In genomic region chr12:20555771-20556170, GRCh38 we compare ENCODE assay signal across 25 cellular contexts.
"Had no signal": no experiment of that assay in that cellular context is flagged by ENCODE, and none has a peak within 500 bp of the region (broad histone marks: within the 10 kb centered on the region; RNA-seq: fewer than 3 reads in every experiment).

No MANE protein-coding gene starts in this region.

- H3K4me1 Mint-ChIP-seq: activated B cell treated with CpG ODN at 0.5 μM for 24 hours; activated CD4-positive, alpha-beta T cell treated with anti-CD3 and anti-CD28 coated beads, Interleukin-2, amount 10 ng/mL, durations not matched to agents 7 days and 5 days; activated naive CD8-positive, alpha-beta T cell treated with anti-CD3 and anti-CD28 coated beads for 36 hours; activated T-helper 17 cell treated with anti-CD3 and anti-CD28 coated beads, Interleukin-2, amount 50 U/mL, for 72 hours had no signal

- H3K4me3 Mint-ChIP-seq: activated B cell treated with CpG ODN at 0.5 μM for 24 hours; activated CD4-positive, alpha-beta memory T cell treated with anti-CD3 and anti-CD28 coated beads for 36 hours; activated CD4-positive, alpha-beta T cell treated with anti-CD3 and anti-CD28 coated beads, Interleukin-2, amount 10 ng/mL, durations not matched to agents 7 days and 5 days; activated naive CD4-positive, alpha-beta T cell treated with anti-CD3 and anti-CD28 coated beads for 36 hours; activated naive CD8-positive, alpha-beta T cell treated with anti-CD3 and anti-CD28 coated beads for 36 hours; activated T-cell treated with anti-CD3 and anti-CD28 coated beads, Interleukin-2, amount 50 U/mL, for 4 hours; activated T-helper 17 cell treated with anti-CD3 and anti-CD28 coated beads, Interleukin-2, amount 50 U/mL, for 72 hours; T-helper 1 cell treated with Interleukin-12 subunit alpha and Interleukin-12 subunit beta and Interleukin-4 antibody, amounts not matched to agents 30 μg/mL and 1 μg/mL, for 36 hours had no signal

- FAIRE-seq: RCC 7860, TTC549 had no signal

- H3K9me3 Mint-ChIP-seq: activated CD4-positive, alpha-beta memory T cell treated with anti-CD3 and anti-CD28 coated beads for 36 hours; activated CD4-positive, alpha-beta T cell treated with anti-CD3 and anti-CD28 coated beads, Interleukin-2, amount 10 ng/mL, durations not matched to agents 7 days and 5 days; activated naive CD4-positive, alpha-beta T cell treated with anti-CD3 and anti-CD28 coated beads for 36 hours; activated naive CD8-positive, alpha-beta T cell treated with anti-CD3 and anti-CD28 coated beads for 36 hours; activated T-cell treated with anti-CD3 and anti-CD28 coated beads, Interleukin-2, amount 50 U/mL, for 4 hours; activated T-helper 17 cell treated with anti-CD3 and anti-CD28 coated beads, Interleukin-2, amount 50 U/mL, for 72 hours had no signal

- H3K36me3 Mint-ChIP-seq: activated CD4-positive, alpha-beta memory T cell treated with anti-CD3 and anti-CD28 coated beads for 36 hours; activated naive CD8-positive, alpha-beta T cell treated with anti-CD3 and anti-CD28 coated beads for 36 hours had no signal

- H3K27me3 Mint-ChIP-seq: activated B cell treated with CpG ODN at 0.5 μM for 24 hours; activated CD4-positive, alpha-beta memory T cell treated with anti-CD3 and anti-CD28 coated beads for 36 hours; activated CD4-positive, alpha-beta T cell treated with anti-CD3 and anti-CD28 coated beads, Interleukin-2, amount 10 ng/mL, durations not matched to agents 7 days and 5 days; activated naive CD8-positive, alpha-beta T cell treated with anti-CD3 and anti-CD28 coated beads for 36 hours; activated T-helper 17 cell treated with anti-CD3 and anti-CD28 coated beads, Interleukin-2, amount 50 U/mL, for 72 hours had no signal

- H3K27ac Mint-ChIP-seq: activated B cell treated with CpG ODN at 0.5 μM for 24 hours; activated CD4-positive, alpha-beta memory T cell treated with anti-CD3 and anti-CD28 coated beads for 36 hours; activated CD4-positive, alpha-beta T cell treated with anti-CD3 and anti-CD28 coated beads, Interleukin-2, amount 10 ng/mL, durations not matched to agents 7 days and 5 days; activated naive CD4-positive, alpha-beta T cell treated with anti-CD3 and anti-CD28 coated beads for 36 hours; activated naive CD8-positive, alpha-beta T cell treated with anti-CD3 and anti-CD28 coated beads for 36 hours; activated T-helper 17 cell treated with anti-CD3 and anti-CD28 coated beads, Interleukin-2, amount 50 U/mL, for 72 hours; T-helper 1 cell treated with Interleukin-12 subunit alpha and Interleukin-12 subunit beta and Interleukin-4 antibody, amounts not matched to agents 30 μg/mL and 1 μg/mL, for 36 hours had no signal

- DNase-seq: activated B cell treated with CpG ODN at 0.5 μM for 24 hours; activated CD4-positive, alpha-beta memory T cell treated with anti-CD3 and anti-CD28 coated beads for 36 hours; activated CD4-positive, alpha-beta T cell treated with anti-CD3 and anti-CD28 coated beads for 1 hour; activated CD4-positive, alpha-beta T cell treated with anti-CD3 and anti-CD28 coated beads, Interleukin-2, amount 10 ng/mL, durations not matched to agents 7 days and 5 days; activated CD8-positive, alpha-beta memory T cell treated with anti-CD3 and anti-CD28 coated beads for 24 hours; activated gamma-delta T cell; activated naive CD4-positive, alpha-beta T cell treated with anti-CD3 and anti-CD28 coated beads for 36 hours; activated naive CD8-positive, alpha-beta T cell treated with anti-CD3 and anti-CD28 coated beads for 36 hours; activated T-cell treated with anti-CD3 and anti-CD28 coated beads, Interleukin-2, amount 50 U/mL, for 4 hours; brain microvascular endothelial cell; MG63; MV-4-11; NCI-H1092 treated with DMSO at 0.1 percent for 48 hours; NCI-H1417 treated with DMSO at 0.1 percent for 48 hours; NCI-H1694; NCI-H2029 treated with DMSO at 0.1 percent for 48 hours; NCI-H510A treated with DMSO at 0.1 percent for 48 hours; NCI-H69; NK-92 treated with Interleukin-12 subunit alpha and Interleukin-12 subunit beta, amount 100 ng/mL, for 24 hours; SHP77; T-helper 9 cell had no signal
